16 cellular contexts compared by ENCODE assay signal in genomic region chr22:46429327-46429853, GRCh38.
DNase-seq lines count a peak whose midpoint lies in the region; ATAC-seq and TF ChIP-seq lines count a peak whose summit lies in the region.
"Had no signal": no experiment of that assay in that cellular context is flagged by ENCODE, and none has a peak within 500 bp of the region (broad histone marks: within the 10 kb centered on the region; RNA-seq: fewer than 3 reads in every experiment).

No MANE protein-coding gene starts in this region.

- peak overlapping the region; percentile 81 for H2AK5ac ChIP-seq in neuronal stem cell (ENCODE audit: low read depth, low read length)

- 0 out of 2 replicates have a peak overlapping the region, but pooled peaks have one; percentile 52 for H3K27ac Mint-ChIP-seq in GM23338
- H3K27ac Mint-ChIP-seq in endothelial cell (ENCODE audit: unreplicated experiment), result no peak overlapping the region

- H2BK15ac ChIP-seq in neuronal stem cell (ENCODE audit: low read length), result no peak overlapping the region

- TF ChIP-seq POLR2A in GM18505 (IDR thresholded peaks at IDR 0.05; ENCODE audit: borderline replicate concordance, extremely low read depth, insufficient read depth, insufficient read length) (no peak), body of pancreas (IDR thresholded peaks at IDR 0.05) (no peak)

- no peak overlapping the region for H2BK120ac ChIP-seq in neuronal stem cell (ENCODE audit: low read depth, low read length)

- no peak overlapping the region for H3K14ac ChIP-seq in neuronal stem cell (ENCODE audit: low read length)

- H3K23ac ChIP-seq in neuronal stem cell (ENCODE audit: low read depth, low read length, poor library complexity), result peak overlapping the region; percentile 10

- H3K27me3 Mint-ChIP-seq in GM23338 (ENCODE audit: insufficient read depth, low read depth, poor library complexity) (peaks cover 2% of the 10 kb centered on the region), endothelial cell (ENCODE audit: unreplicated experiment) (no peaks in the 10 kb centered on the region)
- H3K27me3 Mint-ChIP-seq: CD4-positive, CD25-positive, alpha-beta regulatory T cell had no signal

- no CpG with 5 or more reads among the region's 13 CpGs for whole genome bisulfite sequencing in neuronal stem cell (ENCODE audit: extremely low coverage in 2 of 2, insufficient read length in 2 of 2, insufficient replicate concordance in 1 of 2), 2 donors
- WGBS in body of pancreas, 2 donors, result 56 to 59% methylated on average over 13 of the region's 13 CpGs

- intact Hi-C loops in colonic mucosa (cut with DNase I) (no loop called here), dorsolateral prefrontal cortex (cut with DNase I) (no loop called here), body of pancreas (cut with DNase I) (no loop called here)

- H3F3A ChIP-seq in GM23338 (replicated peaks; ENCODE audit: low read depth), result no peaks in the 10 kb centered on the region

- TF ChIP-seq CTCF in GM23338 (conservative IDR thresholded peaks at IDR 0.05; ENCODE audit: low read depth in 2 of 2), result no peak
- TF ChIP-seq CTCF in colonic mucosa (IDR thresholded peaks at IDR 0.05), result no peak
- TF ChIP-seq CTCF in dorsolateral prefrontal cortex (IDR thresholded peaks at IDR 0.05 in 54 of 56, conservative IDR thresholded peaks at IDR 0.05 in 2 of 56; ENCODE audit: low read depth in 1 of 56, partially characterized antibody in 56 of 56), result no peak
- no peak for TF ChIP-seq CTCF in body of pancreas (IDR thresholded peaks at IDR 0.05)
- no peak for TF ChIP-seq CTCF in endothelial cell (IDR thresholded peaks at IDR 0.05; ENCODE audit: unreplicated experiment)

- H3K4me2 ChIP-seq in BLaER1 treated with 17β-estradiol and CSF1 and Interleukin-3, amounts not matched to agents 10 nM and 100 nM, result peak overlapping the region in 8 of 11 experiments; percentile 20 to 66 (median 49); a peak in 15 of 22 replicates
- H3K4me2 ChIP-seq in GM23338 (no peak overlapping the region), neuronal stem cell (ENCODE audit: insufficient read depth, low read length, poor library complexity, severe bottlenecking) (no peak overlapping the region)
- H3K4me2 ChIP-seq: PC-9 had no signal

- H3K36me3 ChIP-seq in BLaER1 treated with 17β-estradiol and CSF1 and Interleukin-3, amounts not matched to agents 10 nM and 100 nM, result peaks cover 0 to 7% (median 0%) of the 10 kb centered on the region in 11 experiments; a peak in 3 of 22 replicates
- H3K36me3 ChIP-seq in GM23338 (ENCODE audit: insufficient read depth) (no peaks in the 10 kb centered on the region; the same call in 1 of the 2 replicates), colonic mucosa (no peaks in the 10 kb centered on the region), neuronal stem cell (replicated peaks in 1 of 2; ENCODE audit: control insufficient read depth in 2 of 2, insufficient read depth in 2 of 2, low read length in 2 of 2) (peaks cover 0 to 9% of the 10 kb centered on the region in 2 donors), body of pancreas (replicated peaks in 1 of 2; ENCODE audit: insufficient read depth in 1 of 2, low read depth in 2 of 2) (no peaks in the 10 kb centered on the region)
- H3K36me3 ChIP-seq: SJSA1 had no signal

- DNase-seq in GM23338 (ENCODE audit: low spot score), result no peak
- DNase-seq in colonic mucosa, result peak; percentile 41
- DNase-seq in neuronal stem cell (ENCODE audit: low spot score), result no peak
- no peak for DNase-seq in dorsolateral prefrontal cortex
- no peak for DNase-seq in body of pancreas
- DNase-seq in endothelial cell (ENCODE audit: low spot score), result no peak
- DNase-seq: AML-193; CD4-positive, CD25-positive, alpha-beta regulatory T cell; GDM1; NCI-H1092; NCI-H2081 treated with DMSO at 0.1 percent for 48 hours; NCI-H748 treated with DMSO at 0.1 percent for 48 hours; PC-9 had no signal

- no peaks in the 10 kb centered on the region for H3K9me2 ChIP-seq in GM23338 (ENCODE audit: insufficient read depth)

- no peak overlapping the region for H4K91ac ChIP-seq in neuronal stem cell (ENCODE audit: low read depth, low read length, poor library complexity)

- H3K9me3 Mint-ChIP-seq in GM23338 (peaks cover 4% of the 10 kb centered on the region; the same call in 1 of the 3 replicates), endothelial cell (ENCODE audit: unreplicated experiment) (peaks cover 6% of the 10 kb centered on the region)

- H3K27ac ChIP-seq in BLaER1 treated with 17β-estradiol and CSF1 and Interleukin-3, amounts not matched to agents 10 nM and 100 nM, result no peak overlapping the region
- H3K27ac ChIP-seq in GM23338 (ENCODE audit: low read depth) (no peak overlapping the region), colonic mucosa (no peak overlapping the region), neuronal stem cell (replicated peaks; ENCODE audit: low read length) (no peak overlapping the region), dorsolateral prefrontal cortex (no peak overlapping the region), body of pancreas (no peak overlapping the region)
- H3K27ac ChIP-seq: PC-9, SJSA1 had no signal

- peaks cover 20 to 79% (median 62%) of the 10 kb centered on the region in 10 experiments for H3K4me1 ChIP-seq in BLaER1 treated with 17β-estradiol and CSF1 and Interleukin-3, amounts not matched to agents 10 nM and 100 nM
- no peaks in the 10 kb centered on the region for H3K4me1 ChIP-seq in GM23338 (ENCODE audit: insufficient read depth)
- H3K4me1 ChIP-seq in colonic mucosa, result peaks cover 6% of the 10 kb centered on the region
- H3K4me1 ChIP-seq in neuronal stem cell (ENCODE audit: control insufficient read depth in 2 of 2, insufficient read depth in 1 of 2, low read depth in 1 of 2, low read length in 2 of 2), result peaks cover 0 to 3% of the 10 kb centered on the region in 2 donors
- H3K4me1 ChIP-seq in body of pancreas, result no peaks in the 10 kb centered on the region
- H3K4me1 ChIP-seq: SJSA1 had no signal

- H3K79me1 ChIP-seq in neuronal stem cell (ENCODE audit: low read depth, low read length), result no peaks in the 10 kb centered on the region

- H3K4me1 Mint-ChIP-seq in GM23338 (peaks cover 3% of the 10 kb centered on the region; the same call in 1 of the 3 replicates), endothelial cell (ENCODE audit: unreplicated experiment) (no peaks in the 10 kb centered on the region)

- H3K4me3 Mint-ChIP-seq in GM23338 (no peak overlapping the region), endothelial cell (ENCODE audit: unreplicated experiment) (no peak overlapping the region)

- H3K9ac ChIP-seq in BLaER1 treated with 17β-estradiol and CSF1 and Interleukin-3, amounts not matched to agents 10 nM and 100 nM, result no peak overlapping the region
- H3K9ac ChIP-seq in colonic mucosa (ENCODE audit: low read depth in 2 of 2, low read length in 2 of 2), result no peak overlapping the region
- H3K9ac ChIP-seq in neuronal stem cell (ENCODE audit: low read depth, low read length, poor library complexity), result no peak overlapping the region

- H3K4ac ChIP-seq in neuronal stem cell (ENCODE audit: low read length), result no peak overlapping the region

- H2AFZ ChIP-seq in GM23338 (no peak overlapping the region), neuronal stem cell (ENCODE audit: low read length) (no peak overlapping the region)
- H2AFZ ChIP-seq: PC-9 had no signal

- no peaks in the 10 kb centered on the region for H3K79me2 ChIP-seq in GM23338 (replicated peaks; ENCODE audit: insufficient read depth)

- no peaks in the 10 kb centered on the region for H4K20me1 ChIP-seq in BLaER1 treated with 17β-estradiol and CSF1 and Interleukin-3, amounts not matched to agents 10 nM and 100 nM
- H4K20me1 ChIP-seq in GM23338 (replicated peaks; ENCODE audit: insufficient read depth), result no peaks in the 10 kb centered on the region

- peaks cover 9 to 19% (median 14%) of the 10 kb centered on the region in 11 experiments; a peak in 21 of 22 replicates for H3K9me3 ChIP-seq in BLaER1 treated with 17β-estradiol and CSF1 and Interleukin-3, amounts not matched to agents 10 nM and 100 nM (replicated peaks in 1 of 11)
- H3K9me3 ChIP-seq in colonic mucosa (no peaks in the 10 kb centered on the region), neuronal stem cell (replicated peaks in 1 of 2; ENCODE audit: control insufficient read depth in 2 of 2, insufficient read depth in 1 of 2, low read depth in 1 of 2, low read length in 2 of 2) (peaks cover 3 to 19% of the 10 kb centered on the region in 2 donors), body of pancreas (no peaks in the 10 kb centered on the region)

- peak overlapping the region; percentile 44 for H3K18ac ChIP-seq in neuronal stem cell (ENCODE audit: low read length)

- no peak overlapping the region for H4K8ac ChIP-seq in neuronal stem cell (ENCODE audit: low read depth, low read length)

- ATAC-seq in GM23338, result no peak
- no peak for ATAC-seq in GM18505 (IDR thresholded peaks at IDR 0.05; ENCODE audit: unreplicated experiment)
- ATAC-seq in body of pancreas, result no peak

- no peak overlapping the region for H2BK12ac ChIP-seq in neuronal stem cell (ENCODE audit: low read length)

- H3K27me3 ChIP-seq in BLaER1 treated with 17β-estradiol and CSF1 and Interleukin-3, amounts not matched to agents 10 nM and 100 nM, result peaks cover 0 to 19% (median 4%) of the 10 kb centered on the region in 11 experiments; a peak in 12 of 22 replicates
- H3K27me3 ChIP-seq in GM23338 (ENCODE audit: insufficient read depth) (no peaks in the 10 kb centered on the region), colonic mucosa (no peaks in the 10 kb centered on the region), neuronal stem cell (ENCODE audit: control insufficient read depth in 3 of 3, insufficient read depth in 3 of 3, low read depth in 1 of 3, low read length in 3 of 3) (no peaks in the 10 kb centered on the region), dorsolateral prefrontal cortex (peaks cover 0 to 3% (median 0%) of the 10 kb centered on the region in 45 donors), body of pancreas (no peaks in the 10 kb centered on the region)
- H3K27me3 ChIP-seq: SJSA1 had no signal

- H3K36me3 Mint-ChIP-seq in GM23338 (ENCODE audit: low read depth), result peaks cover 6% of the 10 kb centered on the region; the same call in 1 of the 3 replicates
- H3K36me3 Mint-ChIP-seq in endothelial cell (ENCODE audit: low read depth, unreplicated experiment), result no peaks in the 10 kb centered on the region

- H2BK5ac ChIP-seq in neuronal stem cell (ENCODE audit: low read length), result no peak overlapping the region

- H3K4me3 ChIP-seq in BLaER1 treated with 17β-estradiol and CSF1 and Interleukin-3, amounts not matched to agents 10 nM and 100 nM, result no peak overlapping the region
- H3K4me3 ChIP-seq in GM23338 (no peak overlapping the region), colonic mucosa (no peak overlapping the region), neuronal stem cell (ENCODE audit: low read length in 2 of 2) (no peak overlapping the region), dorsolateral prefrontal cortex (no peak overlapping the region), body of pancreas (no peak overlapping the region)
- H3K4me3 ChIP-seq: PC-9, SJSA1 had no signal

TF ChIP-seq in GM23338, 12 proteins besides CTCF, POLR2A, EP300 and RAD21 (continues in another document):
- TF ChIP-seq ZNF114 (CRISPR knock-in tag; IDR thresholded peaks at IDR 0.05), result no peak

Comparison
In these comparisons a context has a peak if more than half of its experiments do, and no peak if none do; other contexts are left out.
1. H3K4me2 ChIP-seq: peak in BLaER1 treated with 17β-estradiol and CSF1 and Interleukin-3, amounts not matched to agents 10 nM and 100 nM (8 of 11); none in GM23338 (single experiment) and neuronal stem cell (single experiment).